19 cellular contexts compared by ENCODE assay signal in the genomic region with DNA sequence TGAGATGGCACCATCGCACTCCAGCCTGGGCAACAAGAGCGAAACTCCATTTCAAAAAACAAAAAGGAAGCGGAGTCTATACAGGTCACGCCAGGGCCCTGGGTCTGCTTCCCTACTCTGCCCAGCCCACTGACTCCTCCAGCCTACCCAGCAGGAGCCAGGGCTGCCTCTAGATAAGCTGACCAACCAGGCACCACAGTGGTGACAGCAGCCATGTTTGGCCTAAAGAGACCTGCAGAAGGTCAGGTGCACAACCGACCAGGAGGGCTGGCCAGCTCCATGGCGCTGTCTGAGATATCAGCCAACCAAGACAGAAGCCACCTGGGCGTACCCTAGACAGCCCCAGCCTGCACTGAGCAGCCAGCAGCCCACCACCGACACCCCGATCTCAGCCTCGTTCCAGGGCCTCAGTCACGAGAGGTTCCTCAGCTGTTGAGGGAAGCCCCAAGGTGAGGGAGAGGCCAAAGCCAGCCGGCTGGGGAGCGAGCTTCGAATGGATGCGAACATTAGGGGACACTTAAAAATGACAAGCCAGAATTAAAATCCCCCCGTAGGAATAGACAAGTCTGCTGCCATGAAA.
"Had no signal": no experiment of that assay in that cellular context is flagged by ENCODE, and none has a peak within 500 bp of the region (broad histone marks: within the 10 kb centered on the region; RNA-seq: fewer than 3 reads in every experiment).

No MANE protein-coding gene starts in this region.

- H3K9me3 Mint-ChIP-seq: activated B cell treated with CpG ODN at 0.5 μM for 24 hours; activated CD4-positive, alpha-beta T cell treated with anti-CD3 and anti-CD28 coated beads, Interleukin-2, amount 10 ng/mL, durations not matched to agents 7 days and 5 days; activated naive CD4-positive, alpha-beta T cell treated with anti-CD3 and anti-CD28 coated beads, Interleukin-2, amount 50 U/mL, for 72 hours; activated T-cell treated with anti-CD3 and anti-CD28 coated beads, Interleukin-2, amount 50 U/mL, for 72 hours; immature natural killer cell; nephron had no signal

- H3K4me3 Mint-ChIP-seq: activated B cell treated with CpG ODN at 0.5 μM for 24 hours; activated CD4-positive, alpha-beta T cell treated with anti-CD3 and anti-CD28 coated beads, Interleukin-2, amount 10 ng/mL, durations not matched to agents 7 days and 5 days; activated CD8-positive, alpha-beta T cell treated with anti-CD3 and anti-CD28 coated beads, Interleukin-2, amount 10 ng/mL, durations not matched to agents 7 days and 5 days; activated T-cell treated with anti-CD3 and anti-CD28 coated beads, Interleukin-2, amount 50 U/mL, for 72 hours; immature natural killer cell; nephron had no signal

- H3K4me3 ChIP-seq: cardiac muscle cell, esophagus muscularis mucosa, SK-N-MC, transverse colon had no signal

- H3K36me3 Mint-ChIP-seq: activated naive CD4-positive, alpha-beta T cell treated with anti-CD3 and anti-CD28 coated beads, Interleukin-2, amount 50 U/mL, for 72 hours had no signal

- H3K27ac ChIP-seq: cardiac muscle cell, esophagus muscularis mucosa, SK-N-MC, transverse colon had no signal

- DNase-seq: activated B cell treated with CpG ODN at 0.5 μM for 24 hours; activated CD8-positive, alpha-beta memory T cell treated with anti-CD3 and anti-CD28 coated beads, Interleukin-2, amount 50 U/mL, for 48 hours; activated effector memory CD4-positive, alpha-beta T cell treated with anti-CD3 and anti-CD28 coated beads, Interleukin-2, amount 50 U/mL, for 16 hours; amniotic stem cell; dermis blood vessel endothelial cell; effector memory CD4-positive, alpha-beta T cell; immature natural killer cell; nucleus accumbens; retina; substantia nigra; transverse colon had no signal

- ATAC-seq: activated naive CD4-positive, alpha-beta T cell treated with anti-CD3 and anti-CD28 coated beads, Interleukin-2, amount 50 U/mL, for 72 hours; activated T-cell treated with anti-CD3 and anti-CD28 coated beads, Interleukin-2, amount 50 U/mL, for 72 hours had no signal

- H3K4me1 ChIP-seq: esophagus muscularis mucosa, transverse colon had no signal

- H3K27ac Mint-ChIP-seq: activated B cell treated with CpG ODN at 0.5 μM for 24 hours; activated CD4-positive, alpha-beta T cell treated with anti-CD3 and anti-CD28 coated beads, Interleukin-2, amount 10 ng/mL, durations not matched to agents 7 days and 5 days; activated T-cell treated with anti-CD3 and anti-CD28 coated beads, Interleukin-2, amount 50 U/mL, for 72 hours; nephron had no signal

- H3K27me3 ChIP-seq: cardiac muscle cell, esophagus muscularis mucosa, transverse colon had no signal

- H3K9me3 ChIP-seq: esophagus muscularis mucosa, transverse colon had no signal

- H3K36me3 ChIP-seq: cardiac muscle cell had no signal

- H3K4me1 Mint-ChIP-seq: activated B cell treated with CpG ODN at 0.5 μM for 24 hours, nephron had no signal
